Comparison of ENCODE assay signal across 1 cellular context in the genomic region with DNA sequence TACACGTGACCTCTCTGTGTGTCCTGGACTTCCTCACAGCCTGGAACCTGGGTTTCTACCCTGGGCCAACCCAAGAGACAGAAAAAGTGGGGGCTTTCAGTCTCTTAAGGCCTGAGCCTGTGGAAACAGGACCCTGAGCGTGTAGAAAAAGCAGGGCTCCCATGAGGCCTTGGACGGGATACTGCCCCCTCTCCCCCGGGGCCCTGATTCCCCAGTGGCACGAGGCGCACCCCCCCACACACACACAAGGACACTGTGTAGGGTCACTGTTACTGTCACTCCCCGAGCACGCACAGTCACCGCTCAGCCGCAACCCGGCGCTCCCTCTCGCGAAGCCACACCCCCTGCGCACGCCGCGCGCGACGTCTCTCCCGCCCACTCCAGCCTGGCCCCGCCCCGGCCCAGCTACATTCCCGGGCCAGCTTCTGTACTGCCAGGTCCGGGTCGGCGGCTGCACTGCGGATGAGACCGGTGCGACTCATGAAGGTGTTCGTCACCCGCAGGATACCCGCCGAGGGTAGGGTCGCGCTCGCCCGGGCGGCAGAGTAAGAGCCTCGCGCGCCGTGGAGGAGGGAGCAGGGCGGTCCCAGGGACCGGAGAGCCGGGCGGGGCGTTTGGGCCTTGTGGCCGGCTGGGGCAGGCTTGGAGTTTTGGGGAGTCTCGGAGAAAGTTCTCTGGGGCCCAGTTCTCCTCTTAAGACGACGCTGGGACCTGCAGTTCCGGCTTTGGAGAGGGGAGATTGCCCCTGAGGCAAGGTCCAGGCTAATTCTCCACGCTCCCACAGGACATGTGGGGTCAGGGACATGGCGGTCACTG.
TF ChIP-seq lines count a peak whose summit lies in the region.

GRHPR (plus strand) TSS at position 408 of the 816 bp plus-strand sequence; CDS start at position 463, 55 bp downstream.

TF ChIP-seq in HepG2, 621 proteins besides CTCF, POLR2A, EP300 and RAD21 (continued from another document and continues in another):
- TF ChIP-seq, protein P1, sequence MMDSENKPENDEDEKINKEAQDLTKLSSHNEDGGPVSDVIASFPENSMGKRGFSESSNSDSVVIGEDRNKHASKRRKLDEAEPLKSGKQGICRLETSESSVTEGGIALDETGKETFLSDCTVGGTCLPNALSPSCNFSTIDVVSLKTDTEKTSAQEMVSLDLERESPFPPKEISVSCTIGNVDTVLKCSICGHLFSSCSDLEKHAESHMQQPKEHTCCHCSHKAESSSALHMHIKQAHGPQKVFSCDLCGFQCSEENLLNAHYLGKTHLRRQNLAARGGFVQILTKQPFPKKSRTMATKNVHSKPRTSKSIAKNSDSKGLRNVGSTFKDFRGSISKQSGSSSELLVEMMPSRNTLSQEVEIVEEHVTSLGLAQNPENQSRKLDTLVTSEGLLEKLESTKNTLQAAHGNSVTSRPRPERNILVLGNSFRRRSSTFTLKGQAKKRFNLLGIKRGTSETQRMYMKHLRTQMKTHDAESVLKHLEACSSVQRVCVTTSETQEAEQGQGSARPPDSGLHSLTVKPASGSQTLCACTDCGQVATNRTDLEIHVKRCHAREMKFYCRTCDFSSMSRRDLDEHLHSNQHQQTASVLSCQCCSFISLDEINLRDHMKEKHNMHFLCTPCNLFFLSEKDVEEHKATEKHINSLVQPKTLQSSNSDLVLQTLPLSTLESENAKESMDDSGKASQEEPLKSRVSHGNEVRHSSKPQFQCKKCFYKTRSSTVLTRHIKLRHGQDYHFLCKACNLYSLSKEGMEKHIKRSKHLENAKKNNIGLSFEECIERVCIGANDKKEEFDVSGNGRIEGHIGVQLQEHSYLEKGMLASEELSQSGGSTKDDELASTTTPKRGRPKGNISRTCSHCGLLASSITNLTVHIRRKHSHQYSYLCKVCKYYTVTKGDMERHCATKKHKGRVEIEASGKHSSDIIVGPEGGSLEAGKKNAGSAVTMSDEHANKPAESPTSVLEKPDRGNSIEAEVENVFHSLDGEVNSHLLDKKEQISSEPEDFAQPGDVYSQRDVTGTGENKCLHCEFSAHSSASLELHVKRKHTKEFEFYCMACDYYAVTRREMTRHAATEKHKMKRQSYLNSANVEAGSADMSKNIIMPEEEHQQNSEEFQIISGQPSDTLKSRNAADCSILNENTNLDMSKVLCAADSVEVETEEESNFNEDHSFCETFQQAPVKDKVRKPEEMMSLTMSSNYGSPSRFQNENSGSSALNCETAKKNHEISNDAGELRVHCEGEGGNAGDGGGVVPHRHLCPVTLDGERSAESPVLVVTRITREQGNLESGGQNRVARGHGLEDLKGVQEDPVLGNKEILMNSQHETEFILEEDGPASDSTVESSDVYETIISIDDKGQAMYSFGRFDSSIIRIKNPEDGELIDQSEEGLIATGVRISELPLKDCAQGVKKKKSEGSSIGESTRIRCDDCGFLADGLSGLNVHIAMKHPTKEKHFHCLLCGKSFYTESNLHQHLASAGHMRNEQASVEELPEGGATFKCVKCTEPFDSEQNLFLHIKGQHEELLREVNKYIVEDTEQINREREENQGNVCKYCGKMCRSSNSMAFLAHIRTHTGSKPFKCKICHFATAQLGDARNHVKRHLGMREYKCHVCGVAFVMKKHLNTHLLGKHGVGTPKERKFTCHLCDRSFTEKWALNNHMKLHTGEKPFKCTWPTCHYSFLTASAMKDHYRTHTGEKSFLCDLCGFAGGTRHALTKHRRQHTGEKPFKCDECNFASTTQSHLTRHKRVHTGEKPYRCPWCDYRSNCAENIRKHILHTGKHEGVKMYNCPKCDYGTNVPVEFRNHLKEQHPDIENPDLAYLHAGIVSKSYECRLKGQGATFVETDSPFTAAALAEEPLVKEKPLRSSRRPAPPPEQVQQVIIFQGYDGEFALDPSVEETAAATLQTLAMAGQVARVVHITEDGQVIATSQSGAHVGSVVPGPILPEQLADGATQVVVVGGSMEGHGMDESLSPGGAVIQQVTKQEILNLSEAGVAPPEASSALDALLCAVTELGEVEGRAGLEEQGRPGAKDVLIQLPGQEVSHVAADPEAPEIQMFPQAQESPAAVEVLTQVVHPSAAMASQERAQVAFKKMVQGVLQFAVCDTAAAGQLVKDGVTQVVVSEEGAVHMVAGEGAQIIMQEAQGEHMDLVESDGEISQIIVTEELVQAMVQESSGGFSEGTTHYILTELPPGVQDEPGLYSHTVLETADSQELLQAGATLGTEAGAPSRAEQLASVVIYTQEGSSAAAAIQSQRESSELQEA (CRISPR knock-in tag; IDR thresholded peaks at IDR 0.05; ENCODE audit: not compliant biosample characterization), result peak; percentile 55
- TF ChIP-seq TFE3 (CRISPR knock-in tag; IDR thresholded peaks at IDR 0.05) (0 out of 2 replicates have a peak, but pooled peaks have one; percentile 27), HMG20B (CRISPR knock-in tag; conservative IDR thresholded peaks at IDR 0.05) (no peak), ZSCAN5A (CRISPR knock-in tag; IDR thresholded peaks at IDR 0.05; ENCODE audit: borderline replicate concordance) (no peak), ZNF646 (CRISPR knock-in tag; IDR thresholded peaks at IDR 0.05) (no peak), RFXANK (CRISPR knock-in tag; IDR thresholded peaks at IDR 0.05) (no peak), MTA3 (CRISPR knock-in tag; IDR thresholded peaks at IDR 0.05) (no peak), SALL2 (CRISPR knock-in tag; IDR thresholded peaks at IDR 0.05) (peak; percentile 70; the same call in 1 of the 2 replicates), NFATC3 (CRISPR knock-in tag; IDR thresholded peaks at IDR 0.05) (0 out of 2 replicates have a peak, but pooled peaks have one; percentile 55), TBX2 (CRISPR knock-in tag; IDR thresholded peaks at IDR 0.05; ENCODE audit: borderline replicate concordance) (peak; percentile 92), NFRKB (IDR thresholded peaks at IDR 0.05) (no peak), CCDC6 (CRISPR knock-in tag; IDR thresholded peaks at IDR 0.05) (peak; percentile 93), ZNF792 (CRISPR knock-in tag; IDR thresholded peaks at IDR 0.05) (peak; percentile 45; the same call in 1 of the 2 replicates), HOXA3 (CRISPR knock-in tag; IDR thresholded peaks at IDR 0.05) (peak; percentile 76), IRF9 (CRISPR knock-in tag; IDR thresholded peaks at IDR 0.05; ENCODE audit: borderline replicate concordance) (peak; percentile 86; the same call in 1 of the 2 replicates), XBP1 (CRISPR knock-in tag; IDR thresholded peaks at IDR 0.05) (no peak), ZBTB7B (CRISPR knock-in tag; IDR thresholded peaks at IDR 0.05) (peak; percentile 36), THAP7 (CRISPR knock-in tag; IDR thresholded peaks at IDR 0.05) (peak; percentile 91), IKZF4 (CRISPR knock-in tag; IDR thresholded peaks at IDR 0.05; ENCODE audit: borderline replicate concordance, low read depth, not compliant biosample characterization) (no peak), ZNF788 (CRISPR knock-in tag; IDR thresholded peaks at IDR 0.05; ENCODE audit: borderline replicate concordance) (peak; percentile 80; the same call in 1 of the 2 replicates)
- TF ChIP-seq, protein P2, sequence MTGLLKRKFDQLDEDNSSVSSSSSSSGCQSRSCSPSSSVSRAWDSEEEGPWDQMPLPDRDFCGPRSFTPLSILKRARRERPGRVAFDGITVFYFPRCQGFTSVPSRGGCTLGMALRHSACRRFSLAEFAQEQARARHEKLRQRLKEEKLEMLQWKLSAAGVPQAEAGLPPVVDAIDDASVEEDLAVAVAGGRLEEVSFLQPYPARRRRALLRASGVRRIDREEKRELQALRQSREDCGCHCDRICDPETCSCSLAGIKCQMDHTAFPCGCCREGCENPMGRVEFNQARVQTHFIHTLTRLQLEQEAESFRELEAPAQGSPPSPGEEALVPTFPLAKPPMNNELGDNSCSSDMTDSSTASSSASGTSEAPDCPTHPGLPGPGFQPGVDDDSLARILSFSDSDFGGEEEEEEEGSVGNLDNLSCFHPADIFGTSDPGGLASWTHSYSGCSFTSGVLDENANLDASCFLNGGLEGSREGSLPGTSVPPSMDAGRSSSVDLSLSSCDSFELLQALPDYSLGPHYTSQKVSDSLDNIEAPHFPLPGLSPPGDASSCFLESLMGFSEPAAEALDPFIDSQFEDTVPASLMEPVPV (CRISPR knock-in tag; IDR thresholded peaks at IDR 0.05), result peak; percentile 65; the same call in 1 of the 2 replicates
- TF ChIP-seq, protein P3, sequence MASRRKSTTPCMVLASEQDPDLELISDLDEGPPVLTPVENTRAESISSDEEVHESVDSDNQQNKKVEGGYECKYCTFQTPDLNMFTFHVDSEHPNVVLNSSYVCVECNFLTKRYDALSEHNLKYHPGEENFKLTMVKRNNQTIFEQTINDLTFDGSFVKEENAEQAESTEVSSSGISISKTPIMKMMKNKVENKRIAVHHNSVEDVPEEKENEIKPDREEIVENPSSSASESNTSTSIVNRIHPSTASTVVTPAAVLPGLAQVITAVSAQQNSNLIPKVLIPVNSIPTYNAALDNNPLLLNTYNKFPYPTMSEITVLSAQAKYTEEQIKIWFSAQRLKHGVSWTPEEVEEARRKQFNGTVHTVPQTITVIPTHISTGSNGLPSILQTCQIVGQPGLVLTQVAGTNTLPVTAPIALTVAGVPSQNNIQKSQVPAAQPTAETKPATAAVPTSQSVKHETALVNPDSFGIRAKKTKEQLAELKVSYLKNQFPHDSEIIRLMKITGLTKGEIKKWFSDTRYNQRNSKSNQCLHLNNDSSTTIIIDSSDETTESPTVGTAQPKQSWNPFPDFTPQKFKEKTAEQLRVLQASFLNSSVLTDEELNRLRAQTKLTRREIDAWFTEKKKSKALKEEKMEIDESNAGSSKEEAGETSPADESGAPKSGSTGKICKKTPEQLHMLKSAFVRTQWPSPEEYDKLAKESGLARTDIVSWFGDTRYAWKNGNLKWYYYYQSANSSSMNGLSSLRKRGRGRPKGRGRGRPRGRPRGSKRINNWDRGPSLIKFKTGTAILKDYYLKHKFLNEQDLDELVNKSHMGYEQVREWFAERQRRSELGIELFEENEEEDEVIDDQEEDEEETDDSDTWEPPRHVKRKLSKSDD (CRISPR knock-in tag; IDR thresholded peaks at IDR 0.05; ENCODE audit: low read depth), result no peak
